ENCODE assay signal across 8 cellular contexts in the genomic region with DNA sequence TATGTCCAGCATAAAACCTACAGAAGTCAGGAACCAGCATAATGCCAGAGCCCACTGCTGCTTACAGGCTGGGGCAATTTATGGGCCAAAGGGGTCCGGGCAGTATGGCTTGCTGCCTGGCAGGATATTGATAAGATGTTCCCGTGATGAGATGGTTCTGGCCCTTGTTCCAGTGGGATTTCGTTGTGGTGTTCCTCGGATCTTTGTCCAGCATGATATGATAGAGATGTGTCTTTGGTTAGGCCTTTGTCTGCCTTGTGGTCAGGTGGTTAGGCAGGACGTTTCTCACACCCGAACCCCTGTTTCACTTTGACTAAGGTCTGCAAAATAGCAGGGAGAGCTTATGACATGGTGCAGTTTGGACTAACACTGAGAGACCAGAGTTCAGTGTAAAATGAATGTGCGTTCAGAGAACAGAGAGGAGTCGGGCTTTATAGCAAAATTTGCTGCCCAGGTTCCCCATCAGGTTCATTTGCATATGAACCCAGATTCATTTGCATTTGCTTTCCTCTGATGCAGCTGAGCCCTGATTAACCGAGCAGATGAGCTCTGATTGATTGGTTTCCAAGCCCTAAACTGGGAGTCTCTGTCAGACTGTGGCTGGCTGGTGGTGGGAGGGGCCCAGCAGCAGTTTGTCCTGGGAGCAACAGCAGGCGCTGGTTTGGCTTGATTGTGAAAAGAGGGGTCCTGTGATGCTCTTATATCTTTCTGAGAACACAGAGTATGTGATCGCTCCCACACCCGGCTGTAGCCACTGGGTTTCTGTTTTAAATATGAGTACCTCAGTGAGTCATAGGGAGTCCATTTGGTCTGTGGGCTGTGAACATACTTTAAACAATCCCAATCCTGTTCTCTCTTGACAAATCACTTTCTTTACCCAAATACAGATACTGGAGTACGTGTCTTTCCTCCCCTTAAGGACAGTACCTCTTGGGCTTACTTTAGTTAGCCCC.
DNase-seq lines count a peak whose midpoint lies in the region; ATAC-seq and TF ChIP-seq lines count a peak whose summit lies in the region.

No MANE protein-coding gene starts in this region.

- peak; percentile 84 for ATAC-seq in GM21447 (IDR thresholded peaks at IDR 0.05; ENCODE audit: unreplicated experiment)

- H3K4me3 ChIP-seq in HL-60 (replicated peaks; ENCODE audit: insufficient read depth, low read length): no peak overlapping the region

- DNase-seq in ELF-1 (ENCODE audit: low read depth, low spot score) (peak; percentile 86), HL-60 (ENCODE audit: low read depth in 1 of 2, low spot score in 1 of 2) (peak in 1 of 2 experiments; percentile 55), activated T-cell treated with anti-CD3 and anti-CD28 coated beads for 48 hours (ENCODE audit: low read depth) (peak; percentile 50), iPS-NIHi7 (ENCODE audit: extremely low spot score) (peak; percentile 65), superior temporal gyrus (ENCODE audit: extremely low spot score) (peak; percentile 53), mucosa of gallbladder (ENCODE audit: low spot score) (no peak), DMS114 treated with DMSO at 0.1 percent for 48 hours (lab: John Stamatoyannopoulos, UW; ENCODE audit: unreplicated experiment) (no peak)

- H3K27me3 ChIP-seq in HL-60 (ENCODE audit: insufficient read depth, poor library complexity, severe bottlenecking): no peaks in the 10 kb centered on the region

- no peak for TF ChIP-seq CTCF in HL-60 (IDR thresholded peaks at IDR 0.05; ENCODE audit: insufficient read depth, low read length)

- H3K27ac ChIP-seq in HL-60 (replicated peaks): peak overlapping the region; percentile 98

Comparison
In these comparisons a context has a peak if more than half of its experiments do, and no peak if none do; other contexts are left out.
1. DNase-seq: peak in ELF-1 (single experiment), activated T-cell treated with anti-CD3 and anti-CD28 coated beads for 48 hours (single experiment), iPS-NIHi7 (single experiment) and superior temporal gyrus (single experiment); none in mucosa of gallbladder (single experiment) and DMS114 treated with DMSO at 0.1 percent for 48 hours (single experiment).